27 cellular contexts compared by ENCODE assay signal in the genomic region with DNA sequence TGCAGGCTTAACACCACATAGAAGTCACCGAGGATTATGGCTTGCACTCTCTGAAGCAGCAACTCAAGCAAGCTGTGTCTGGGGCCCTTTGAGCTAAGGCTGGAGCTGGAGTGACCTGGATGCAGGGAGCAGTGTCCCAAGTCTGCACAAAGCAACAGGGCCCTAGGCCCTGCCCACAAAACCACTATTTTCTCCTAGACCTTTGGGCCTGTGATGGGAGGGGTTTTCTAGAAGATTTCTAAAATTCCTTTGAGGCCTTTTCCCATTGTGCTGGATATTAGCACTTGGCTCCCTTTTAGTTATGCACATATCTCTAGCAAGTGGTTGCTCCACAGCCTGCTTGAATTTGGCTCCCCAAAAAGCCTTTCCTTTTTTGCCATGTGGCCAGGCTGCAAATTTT. TPM values are rescaled to one million over a fixed set of nuclear protein-coding genes. Genes with fewer than 3 reads are reported as not detected.
"Had no signal": no experiment of that assay in that cellular context is flagged by ENCODE, and none has a peak within 500 bp of the region (broad histone marks: within the 10 kb centered on the region; RNA-seq: fewer than 3 reads in every experiment).

No MANE protein-coding gene starts in this region.

- H3K4me1 ChIP-seq: adrenal gland had no signal

- H3K36me3 Mint-ChIP-seq: activated CD4-positive, alpha-beta memory T cell treated with anti-CD3 and anti-CD28 coated beads for 36 hours; activated naive CD4-positive, alpha-beta T cell treated with anti-CD3 and anti-CD28 coated beads, Interleukin-2, amount 10 ng/mL, durations not matched to agents 7 days and 5 days; activated naive CD8-positive, alpha-beta T cell treated with anti-CD3 and anti-CD28 coated beads, Interleukin-2, amount 10 ng/mL, durations not matched to agents 7 days and 5 days had no signal

- H3K27ac ChIP-seq: adrenal gland, KMS-11, PC-9 had no signal

- DNase-seq: activated B cell treated with CpG ODN at 0.5 μM for 24 hours; activated CD4-positive, alpha-beta memory T cell treated with anti-CD3 and anti-CD28 coated beads for 36 hours; activated CD4-positive, alpha-beta T cell treated with anti-CD3 and anti-CD28 coated beads for 1 hour; activated CD4-positive, alpha-beta T cell treated with anti-CD3 and anti-CD28 coated beads, Interleukin-2, amount 10 ng/mL, durations not matched to agents 7 days and 5 days; activated CD8-positive, alpha-beta memory T cell treated with anti-CD3 and anti-CD28 coated beads for 24 hours; activated gamma-delta T cell treated with Interleukin-2 at 50 U/mL for 16 hours; activated naive CD4-positive, alpha-beta T cell treated with anti-CD3 and anti-CD28 coated beads, Interleukin-2, amount 10 ng/mL, durations not matched to agents 7 days and 5 days; activated naive CD8-positive, alpha-beta T cell treated with anti-CD3 and anti-CD28 coated beads, Interleukin-2, amount 10 ng/mL, durations not matched to agents 7 days and 5 days; activated T-cell treated with anti-CD3 and anti-CD28 coated beads, Interleukin-2, amount 50 U/mL, for 4 hours; adrenal gland; anterior cingulate cortex; cerebellar nuclear complex; NCI-H1092 treated with DMSO at 0.1 percent for 48 hours; NCI-H1417 treated with DMSO at 0.1 percent for 48 hours; NCI-H1694; NCI-H2029; NCI-H510A treated with DMSO at 0.1 percent for 48 hours; NCI-H69; NK-92 treated with Interleukin-12 subunit alpha and Interleukin-12 subunit beta, amount 100 ng/mL, for 24 hours; PC-9; SHP77 treated with DMSO at 0.1 percent for 48 hours; T-helper 9 cell had no signal

- H3K4me3 Mint-ChIP-seq: activated B cell treated with CpG ODN at 0.5 μM for 24 hours; activated CD4-positive, alpha-beta memory T cell treated with anti-CD3 and anti-CD28 coated beads for 36 hours; activated CD4-positive, alpha-beta T cell treated with anti-CD3 and anti-CD28 coated beads, Interleukin-2, amount 10 ng/mL, durations not matched to agents 7 days and 5 days; activated naive CD4-positive, alpha-beta T cell treated with anti-CD3 and anti-CD28 coated beads, Interleukin-2, amount 10 ng/mL, durations not matched to agents 7 days and 5 days; activated naive CD8-positive, alpha-beta T cell treated with anti-CD3 and anti-CD28 coated beads, Interleukin-2, amount 10 ng/mL, durations not matched to agents 7 days and 5 days; activated T-cell treated with anti-CD3 and anti-CD28 coated beads, Interleukin-2, amount 50 U/mL, for 4 hours; T-helper 1 cell treated with Interleukin-12 subunit alpha and Interleukin-12 subunit beta and Interleukin-4 antibody, amounts not matched to agents 30 μg/mL and 1 μg/mL, for 36 hours had no signal

- H2AFZ ChIP-seq: PC-9 had no signal

- H3K9me3 ChIP-seq: adrenal gland had no signal

- H3K4me1 Mint-ChIP-seq: activated B cell treated with CpG ODN at 0.5 μM for 24 hours; activated CD4-positive, alpha-beta T cell treated with anti-CD3 and anti-CD28 coated beads, Interleukin-2, amount 10 ng/mL, durations not matched to agents 7 days and 5 days; activated naive CD4-positive, alpha-beta T cell treated with anti-CD3 and anti-CD28 coated beads, Interleukin-2, amount 10 ng/mL, durations not matched to agents 7 days and 5 days; activated naive CD8-positive, alpha-beta T cell treated with anti-CD3 and anti-CD28 coated beads, Interleukin-2, amount 10 ng/mL, durations not matched to agents 7 days and 5 days had no signal

- H3K27me3 ChIP-seq: adrenal gland, MG63 had no signal

- H3K27me3 Mint-ChIP-seq: activated CD4-positive, alpha-beta T cell treated with anti-CD3 and anti-CD28 coated beads, Interleukin-2, amount 10 ng/mL, durations not matched to agents 7 days and 5 days; activated naive CD8-positive, alpha-beta T cell treated with anti-CD3 and anti-CD28 coated beads, Interleukin-2, amount 10 ng/mL, durations not matched to agents 7 days and 5 days had no signal

- H3K9me3 Mint-ChIP-seq: activated CD4-positive, alpha-beta memory T cell treated with anti-CD3 and anti-CD28 coated beads for 36 hours; activated CD4-positive, alpha-beta T cell treated with anti-CD3 and anti-CD28 coated beads, Interleukin-2, amount 10 ng/mL, durations not matched to agents 7 days and 5 days; activated naive CD4-positive, alpha-beta T cell treated with anti-CD3 and anti-CD28 coated beads, Interleukin-2, amount 10 ng/mL, durations not matched to agents 7 days and 5 days; activated T-helper 2 cell treated with anti-CD3 and anti-CD28 coated beads, Interferon-gamma antibody, Interleukin-2, Interleukin-4, amounts not matched to agents 10 μg/mL and 5 μg/mL and 100 μg/mL, durations not matched to agents 14 hours and 24 hours and 36 hours had no signal

- H3K27ac Mint-ChIP-seq: activated B cell treated with CpG ODN at 0.5 μM for 24 hours; activated CD4-positive, alpha-beta memory T cell treated with anti-CD3 and anti-CD28 coated beads for 36 hours; activated CD4-positive, alpha-beta T cell treated with anti-CD3 and anti-CD28 coated beads, Interleukin-2, amount 10 ng/mL, durations not matched to agents 7 days and 5 days; activated naive CD4-positive, alpha-beta T cell treated with anti-CD3 and anti-CD28 coated beads, Interleukin-2, amount 10 ng/mL, durations not matched to agents 7 days and 5 days; activated naive CD8-positive, alpha-beta T cell treated with anti-CD3 and anti-CD28 coated beads, Interleukin-2, amount 10 ng/mL, durations not matched to agents 7 days and 5 days; activated T-helper 2 cell treated with anti-CD3 and anti-CD28 coated beads, Interferon-gamma antibody, Interleukin-2, Interleukin-4, amounts not matched to agents 10 μg/mL and 5 μg/mL and 100 μg/mL, durations not matched to agents 14 hours and 24 hours and 36 hours; T-helper 1 cell treated with Interleukin-12 subunit alpha and Interleukin-12 subunit beta and Interleukin-4 antibody, amounts not matched to agents 30 μg/mL and 1 μg/mL, for 36 hours had no signal

- H3K4me3 ChIP-seq: adrenal gland, MG63, PC-9 had no signal

- H3K36me3 ChIP-seq: adrenal gland, MG63 had no signal

- H3K4me2 ChIP-seq: KMS-11, PC-9 had no signal

- ATAC-seq: activated T-cell treated with anti-CD3 and anti-CD28 coated beads, Interleukin-2, amount 50 U/mL, for 4 hours had no signal

- H3K9ac ChIP-seq: KMS-11 had no signal

RNA-seq across cellular contexts. Expression of gene KCNJ16, which starts 44.5 kb away (rescaled TPM):
- total RNA-seq: activated B cell treated with CpG ODN at 0.5 μM for 24 hours; activated CD4-positive, alpha-beta memory T cell treated with anti-CD3 and anti-CD28 coated beads for 36 hours; activated CD4-positive, alpha-beta T cell treated with anti-CD3 and anti-CD28 coated beads, Interleukin-2, amount 10 ng/mL, durations not matched to agents 7 days and 5 days; activated naive CD8-positive, alpha-beta T cell treated with anti-CD3 and anti-CD28 coated beads, Interleukin-2, amount 10 ng/mL, durations not matched to agents 7 days and 5 days; activated T-cell treated with anti-CD3 and anti-CD28 coated beads, Interleukin-2, amount 50 U/mL, for 4 hours; activated T-helper 2 cell treated with anti-CD3 and anti-CD28 coated beads, Interferon-gamma antibody, Interleukin-2, Interleukin-4, amounts not matched to agents 10 μg/mL and 5 μg/mL and 100 μg/mL, durations not matched to agents 14 hours and 24 hours and 36 hours; cardiac septum; PC-9 had no signal

RNA-seq across cellular contexts. Expression of gene KCNJ2, which starts 49.8 kb away (rescaled TPM):
- total RNA-seq: activated CD4-positive, alpha-beta memory T cell treated with anti-CD3 and anti-CD28 coated beads for 36 hours; activated CD4-positive, alpha-beta T cell treated with anti-CD3 and anti-CD28 coated beads, Interleukin-2, amount 10 ng/mL, durations not matched to agents 7 days and 5 days; activated naive CD8-positive, alpha-beta T cell treated with anti-CD3 and anti-CD28 coated beads, Interleukin-2, amount 10 ng/mL, durations not matched to agents 7 days and 5 days; activated T-cell treated with anti-CD3 and anti-CD28 coated beads, Interleukin-2, amount 50 U/mL, for 4 hours; PC-9 had no signal
